20 cellular contexts compared by ENCODE assay signal in the genomic region with DNA sequence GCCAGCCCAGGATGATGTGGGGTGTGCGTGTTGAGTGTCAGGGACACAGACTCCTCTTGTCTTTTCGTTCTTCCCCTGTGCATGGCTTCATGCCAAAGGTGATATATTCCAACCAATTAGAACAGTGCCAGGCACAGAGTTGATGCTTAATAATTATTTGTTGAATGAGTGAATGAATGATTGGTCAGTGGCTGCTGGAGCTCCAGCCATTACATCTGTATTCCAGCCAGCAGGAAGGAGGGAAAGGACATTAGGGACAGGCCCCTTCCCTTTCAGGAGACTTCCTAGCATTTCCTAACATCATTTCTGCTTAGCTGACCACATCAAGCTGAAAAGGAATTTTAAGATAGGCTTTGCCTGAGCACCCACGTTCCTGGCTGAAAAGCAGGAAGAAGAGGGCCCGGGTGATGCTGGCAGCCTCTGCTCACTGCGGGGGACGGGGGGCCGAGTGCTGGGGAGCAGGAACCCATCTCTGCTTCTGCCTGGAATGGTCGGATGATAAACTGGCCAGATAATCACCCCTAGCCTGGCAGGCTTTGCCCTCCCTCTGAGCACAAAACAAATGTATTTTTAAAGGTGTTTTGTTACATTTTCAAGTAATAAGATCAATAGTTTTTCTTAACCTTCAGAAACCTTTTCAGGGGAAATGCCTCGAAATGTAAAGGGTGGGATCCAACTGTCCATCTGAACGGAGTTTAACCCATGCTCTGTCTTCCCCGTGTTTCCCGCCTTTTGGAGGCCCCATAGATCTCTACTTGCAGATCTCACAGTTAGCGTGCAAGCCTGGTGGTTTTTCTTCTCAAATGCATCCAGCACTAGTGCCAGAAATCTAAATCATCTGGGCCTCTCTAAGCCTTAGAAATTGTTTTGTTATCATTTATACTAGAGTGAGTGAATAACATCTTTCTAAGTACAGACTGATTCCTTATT. TPM values are rescaled to one million over a fixed set of nuclear protein-coding genes. Genes with fewer than 3 reads are reported as not detected.
A peak's percentile ranks its signal among the peaks of the same experiment; 100 is the strongest.
DNase-seq lines count a peak whose midpoint lies in the region; ATAC-seq and TF ChIP-seq lines count a peak whose summit lies in the region.
"Had no signal": no experiment of that assay in that cellular context is flagged by ENCODE, and none has a peak within 500 bp of the region (broad histone marks: within the 10 kb centered on the region; RNA-seq: fewer than 3 reads in every experiment).

No MANE protein-coding gene starts in this region.

- no peak for TF ChIP-seq POLR2A in transverse colon (IDR thresholded peaks at IDR 0.05)

- intact Hi-C loops in transverse colon (cut with DNase I; ENCODE audit: low total_unique reads), result no loop called here

- no peak for TF ChIP-seq EP300 in transverse colon (IDR thresholded peaks at IDR 0.05; ENCODE audit: low read depth)

- H3K36me3 Mint-ChIP-seq in activated T-cell treated with anti-CD3 and anti-CD28 coated beads, Interleukin-2, amount 50 U/mL, for 24 hours (ENCODE audit: low read depth), result peaks cover 58% of the 10 kb centered on the region

- peaks cover 7% of the 10 kb centered on the region for H3K4me1 Mint-ChIP-seq in activated T-cell treated with anti-CD3 and anti-CD28 coated beads, Interleukin-2, amount 50 U/mL, for 24 hours (ENCODE audit: low read depth)

- H3K36me3 ChIP-seq in transverse colon, result peaks cover 0 to 32% (median 12%) of the 10 kb centered on the region in 4 donors

- H3K27me3 Mint-ChIP-seq in activated T-cell treated with anti-CD3 and anti-CD28 coated beads, Interleukin-2, amount 50 U/mL, for 24 hours, result no peaks in the 10 kb centered on the region

- in situ Hi-C loops in transverse colon (cut with MboI; ENCODE audit: low pct_ligation_motif_present in 1 of 4, low pct_unique_long_range_greater_than_20kb in 1 of 4, low sequenced_read_pairs in 3 of 4), result loop anchor here in 1 of 4 donors (25.0 kb wide), 1 partner anchor 240 kb away; a partner anchor contains a TSS
- in situ Hi-C loops in KBM-7 (cut with MboI; ENCODE audit: low pct_unique_long_range_greater_than_20kb, low sequenced_read_pairs), result loop anchor here (25.0 kb wide), 1 partner anchor 110 kb away; a partner anchor contains a TSS

- H3K27me3 ChIP-seq in transverse colon, result no peaks in the 10 kb centered on the region

- H3K4me3 ChIP-seq in transverse colon, result no peak overlapping the region
- H3K4me3 ChIP-seq: A549 had no signal

- H3K27ac ChIP-seq in VCaP, result peak overlapping the region; percentile 83
- H3K27ac ChIP-seq in transverse colon, result no peak overlapping the region
- H3K27ac ChIP-seq: A549, C4-2B had no signal

- no peak for ATAC-seq in left lobe of liver
- no peak for ATAC-seq in HG02759 (IDR thresholded peaks at IDR 0.05; ENCODE audit: unreplicated experiment)
- ATAC-seq: A549, HCT116, HepG2, Panc1 had no signal

- WGBS in transverse colon (ENCODE audit: low coverage in 1 of 2), 2 donors, result 83 to 87% methylated on average over 10 to 13 of the region's 13 CpGs

- no peaks in the 10 kb centered on the region for H3K9me3 ChIP-seq in transverse colon
- H3K9me3 ChIP-seq: A549 had no signal

- H3K27ac Mint-ChIP-seq in activated T-cell treated with anti-CD3 and anti-CD28 coated beads, Interleukin-2, amount 50 U/mL, for 24 hours, result no peak overlapping the region

- TF ChIP-seq CTCF in VCaP (conservative IDR thresholded peaks at IDR 0.05) (no peak), transverse colon (IDR thresholded peaks at IDR 0.05) (no peak)

- H3K4me3 Mint-ChIP-seq in activated T-cell treated with anti-CD3 and anti-CD28 coated beads, Interleukin-2, amount 50 U/mL, for 24 hours, result no peak overlapping the region

- peaks cover 0 to 4% (median 0%) of the 10 kb centered on the region in 4 donors for H3K4me1 ChIP-seq in transverse colon
- H3K4me1 ChIP-seq: A549 had no signal

- H3K9me3 Mint-ChIP-seq in activated T-cell treated with anti-CD3 and anti-CD28 coated beads, Interleukin-2, amount 50 U/mL, for 24 hours, result no peaks in the 10 kb centered on the region

- peak; percentile 13 for DNase-seq in activated T-cell treated with anti-CD3 and anti-CD28 coated beads, Interleukin-2, amount 50 U/mL, for 24 hours
- DNase-seq in activated T-cell treated with anti-CD3 and anti-CD28 coated beads, Interleukin-2, amount 50 U/mL, for 48 hours, result no peak
- DNase-seq in left lobe of liver (ENCODE audit: low spot score) (peak; percentile 19), transverse colon (peak; percentile 6), NK-92 (lab: John Stamatoyannopoulos, UW; ENCODE audit: unreplicated experiment) (no peak), KBM-7 (no peak)
- DNase-seq: DMS 273 treated with DMSO at 0.1 percent for 48 hours, GF-D8, NCI-H1105, NCI-H1694, NCI-H2107, NCI-H2227 treated with DMSO at 0.1 percent for 48 hours, NCI-H524 had no signal

RNA-seq across cellular contexts. Expression of a gene that starts 39.0 kb away (rescaled TPM):
- total RNA-seq in left lobe of liver (5.0 TPM), transverse colon (100 to 1,000 TPM in 3 of 4 donors, 10 to 100 TPM in 1; 80.8 to 139 (median 117) TPM)

RNA-seq across cellular contexts. Expression of a gene that starts 56.6 kb away (rescaled TPM):
- total RNA-seq in left lobe of liver (0.33 TPM), transverse colon (1 to 10 TPM in 3 of 4 donors, under 1 TPM in 1; 0.80 to 10.0 (median 8.0) TPM)
- total RNA-seq: HepG2 had no signal

Comparison
In these comparisons a context has a peak if more than half of its experiments do, and no peak if none do; other contexts are left out.
1. DNase-seq: peak in activated T-cell treated with anti-CD3 and anti-CD28 coated beads, Interleukin-2, amount 50 U/mL, for 24 hours (single experiment), left lobe of liver (single experiment) and transverse colon (single experiment); none in activated T-cell treated with anti-CD3 and anti-CD28 coated beads, Interleukin-2, amount 50 U/mL, for 48 hours (0 of 2), NK-92 (single experiment) and KBM-7 (single experiment).
2. RNA of a gene that starts 39.0 kb away (total RNA-seq): 80.8 to 139 TPM in transverse colon; 5.0 TPM in left lobe of liver (single experiment); every median in the first group is over 10 times any median in the second.